Comparison of ENCODE assay signal across 8 cellular contexts in the genomic region with DNA sequence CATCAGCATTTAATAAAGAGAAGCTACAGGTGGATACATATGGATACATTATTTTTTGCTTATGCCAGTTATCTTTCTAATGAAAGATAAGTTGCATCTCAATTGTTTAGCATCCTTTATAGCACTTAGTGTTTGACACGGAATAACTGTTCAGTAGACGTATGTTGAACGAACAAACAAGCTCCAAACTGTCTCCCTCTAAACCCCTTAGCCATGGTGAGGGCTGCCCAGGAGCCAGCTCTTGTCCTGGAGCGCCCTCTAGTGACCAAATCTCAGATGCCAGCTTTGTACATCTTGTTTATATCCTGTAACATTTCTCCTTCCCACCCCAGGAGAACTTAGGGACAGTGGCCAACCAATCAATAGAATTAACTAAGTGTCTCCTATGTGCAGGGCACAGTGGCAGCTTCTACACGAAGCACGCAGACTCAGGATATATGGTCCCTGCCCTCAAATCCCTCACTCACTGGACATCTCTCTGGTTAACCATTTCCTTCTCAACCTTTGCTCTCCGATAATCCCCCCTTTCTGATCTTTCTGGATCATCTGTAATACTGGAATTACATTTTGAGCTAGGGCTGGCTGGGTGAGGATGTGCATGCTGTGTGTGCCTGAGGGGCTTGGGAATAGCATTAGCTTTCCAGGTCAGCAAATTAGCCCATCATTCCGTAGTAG. TPM values are rescaled to one million over a fixed set of nuclear protein-coding genes. Genes with fewer than 3 reads are reported as not detected.
DNase-seq lines count a peak whose midpoint lies in the region; ATAC-seq and TF ChIP-seq lines count a peak whose summit lies in the region.

No MANE protein-coding gene starts in this region.

- CTCF ChIA-PET in CD8-positive, alpha-beta memory T cell (lab: Charles Lee): interaction anchor here (0.6 to 2.3 kb wide), 30 partner anchors 9 to 408 kb away, joined by 3 to 20 read pairs (median 4); no protein-coding TSS in a partner anchor

- no peaks in the 10 kb centered on the region for H3K27me3 ChIP-seq in CD8-positive, alpha-beta memory T cell (ENCODE audit: insufficient read depth, low read length, poor library complexity, severe bottlenecking)

- no peak overlapping the region for H3K4me3 Mint-ChIP-seq in CD8-positive, alpha-beta memory T cell
- no peak overlapping the region for H3K4me3 Mint-ChIP-seq in HFFc6

- peaks cover 0 to 9% of the 10 kb centered on the region in 2 donors for H3K27me3 Mint-ChIP-seq in CD8-positive, alpha-beta memory T cell
- peaks cover 21% of the 10 kb centered on the region for H3K27me3 Mint-ChIP-seq in HFFc6 (ENCODE audit: insufficient read depth)

- H3K9me3 ChIP-seq in CD8-positive, alpha-beta memory T cell (ENCODE audit: low read length): no peaks in the 10 kb centered on the region

- H3K27ac Mint-ChIP-seq in CD8-positive, alpha-beta memory T cell: no peak overlapping the region
- no peak overlapping the region for H3K27ac Mint-ChIP-seq in HFFc6

- H3K27ac ChIP-seq in CD8-positive, alpha-beta memory T cell (ENCODE audit: low read depth, low read length): no peak overlapping the region
- H3K27ac ChIP-seq in caudate nucleus (ENCODE audit: low read depth, low read length): no peak overlapping the region

- H3K4me1 Mint-ChIP-seq in CD8-positive, alpha-beta memory T cell: no peaks in the 10 kb centered on the region
- no peaks in the 10 kb centered on the region for H3K4me1 Mint-ChIP-seq in HFFc6 (ENCODE audit: low read depth)

- DNase-seq in CD8-positive, alpha-beta memory T cell: peak; percentile 48 to 80 (median 59)
- DNase-seq in HFFc6: peak; percentile 61
- DNase-seq in NCI-H460 (ENCODE audit: extremely low read depth, low read depth): peak; percentile 63
- peak; percentile 36 to 68 (median 48) for DNase-seq in activated CD4-positive, CD25-positive, alpha-beta regulatory T cell (lab: John Stamatoyannopoulos, UW)
- peak in 55 of 61 donors; percentile 9 to 91 (median 49) for DNase-seq in caudate nucleus (lab: John Stamatoyannopoulos, UW)
- peak; percentile 71 for DNase-seq in left lobe of liver (ENCODE audit: low spot score)
- peak; percentile 83 for DNase-seq in stimulated activated CD4-positive, alpha-beta T cell treated with anti-CD3 and anti-CD28 coated beads, Interleukin-4, amount 100 ng/mL, for 24 hours

- ATAC-seq in left lobe of liver (peak; percentile 96), GM21423 (IDR thresholded peaks at IDR 0.05; ENCODE audit: unreplicated experiment) (no peak)

- H3K4me3 ChIP-seq in CD8-positive, alpha-beta memory T cell (ENCODE audit: low read length): no peak overlapping the region

- TF ChIP-seq CTCF in HFFc6 (IDR thresholded peaks at IDR 0.05): peak; percentile 98

- H3K36me3 Mint-ChIP-seq in CD8-positive, alpha-beta memory T cell: no peaks in the 10 kb centered on the region
- H3K36me3 Mint-ChIP-seq in HFFc6 (ENCODE audit: low read depth): no peaks in the 10 kb centered on the region

- no peaks in the 10 kb centered on the region for H3K4me1 ChIP-seq in CD8-positive, alpha-beta memory T cell (ENCODE audit: insufficient read depth, low read length)

- POLR2A ChIA-PET in CD8-positive, alpha-beta memory T cell (lab: Charles Lee): interaction anchor here (0.6 to 1.0 kb wide), 2 partner anchors 158 to 294 kb away, joined by 3 to 4 read pairs; no protein-coding TSS in a partner anchor

- no peaks in the 10 kb centered on the region for H3K36me3 ChIP-seq in CD8-positive, alpha-beta memory T cell (ENCODE audit: insufficient read depth, low read length)

- H3K9me3 Mint-ChIP-seq in CD8-positive, alpha-beta memory T cell: no peaks in the 10 kb centered on the region
- no peaks in the 10 kb centered on the region for H3K9me3 Mint-ChIP-seq in HFFc6

RNA-seq across cellular contexts. Expression of gene KCNA10, which starts 22.9 kb away (rescaled TPM):
- not detected for total RNA-seq in CD8-positive, alpha-beta memory T cell
- not detected for polyA plus RNA-seq in CD8-positive, alpha-beta memory T cell
- not detected for total RNA-seq in HFFc6 (2021; fragmentation: NEBNext Ultra II Directional; extraction: Animal tissue kit (Norgen Biotek cat#: 25700))
- total RNA-seq in NCI-H460 (2014; rRNA removed; shearing (Covaris generic)): not detected in 2 replicates
- not detected in 2 replicates for polyA plus RNA-seq in NCI-H460 (2014; cell fraction: nucleus; rRNA removed)
- not detected for total RNA-seq in left lobe of liver

RNA-seq across cellular contexts. Expression of gene PROK1, which starts 45.1 kb away (rescaled TPM):
- not detected for total RNA-seq in CD8-positive, alpha-beta memory T cell
- polyA plus RNA-seq in CD8-positive, alpha-beta memory T cell: not detected
- total RNA-seq in HFFc6 (2021; fragmentation: NEBNext Ultra II Directional; extraction: Animal tissue kit (Norgen Biotek cat#: 25700)): not detected
- total RNA-seq in NCI-H460 (2014; rRNA removed; shearing (Covaris generic)): not detected in 2 replicates
- polyA plus RNA-seq in NCI-H460 (2014; cell fraction: nucleus; rRNA removed): not detected in 2 replicates
- not detected for total RNA-seq in left lobe of liver
